1 cellular context compared by ENCODE assay signal in genomic region chr17:80425835-80426426, GRCh38.
TF ChIP-seq lines count a peak whose summit lies in the region.

No MANE protein-coding gene starts in this region.

TF ChIP-seq in HepG2, 621 proteins besides CTCF, POLR2A, EP300 and RAD21:
- TF ChIP-seq KLF16 (CRISPR knock-in tag; IDR thresholded peaks at IDR 0.05) = no peak
- peak; percentile 3; the same call in 1 of the 2 replicates for TF ChIP-seq BCL3 (CRISPR knock-in tag; IDR thresholded peaks at IDR 0.05)
- 0 out of 2 replicates have a peak, but pooled peaks have one; percentile 30 for TF ChIP-seq ZNF776 (CRISPR knock-in tag; IDR thresholded peaks at IDR 0.05)
